ENCODE assay signal across 11 cellular contexts in the genomic region with DNA sequence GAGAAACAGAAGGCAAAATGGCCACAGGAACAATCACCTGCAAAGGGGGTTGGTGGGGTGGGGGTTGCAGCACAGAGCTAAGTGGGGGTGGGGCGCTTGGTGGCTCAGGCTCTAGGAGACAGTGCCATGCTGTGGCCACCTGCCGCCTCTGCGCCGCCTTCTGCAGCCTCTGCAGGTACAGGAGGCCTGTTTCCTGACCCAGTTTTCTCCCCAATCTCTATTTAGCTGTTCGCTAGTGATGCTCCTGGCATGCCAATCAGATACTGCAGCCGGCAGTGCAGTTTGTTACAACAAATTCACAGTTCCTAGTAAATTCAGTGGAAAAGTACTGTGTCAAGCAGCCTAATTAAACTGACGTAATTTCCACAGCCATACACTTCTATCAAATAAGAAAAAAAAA.
A peak's percentile ranks its signal among the peaks of the same experiment; 100 is the strongest.
DNase-seq lines count a peak whose midpoint lies in the region; TF ChIP-seq lines count a peak whose summit lies in the region.
"Had no signal": no experiment of that assay in that cellular context is flagged by ENCODE, and none has a peak within 500 bp of the region (broad histone marks: within the 10 kb centered on the region; RNA-seq: fewer than 3 reads in every experiment).

No MANE protein-coding gene starts in this region.

- 87 to 94% methylated on average over 4 to 7 of the region's 7 CpGs for WGBS in esophagus squamous epithelium, 2 donors

- no peaks in the 10 kb centered on the region for H3K27me3 ChIP-seq in SJCRH30
- no peaks in the 10 kb centered on the region for H3K27me3 ChIP-seq in esophagus squamous epithelium
- H3K27me3 ChIP-seq: MG63 had no signal

- H3K27ac ChIP-seq in SJCRH30 (no peak overlapping the region), esophagus squamous epithelium (no peak overlapping the region)

- no peaks in the 10 kb centered on the region for H3K36me3 ChIP-seq in SJCRH30
- no peaks in the 10 kb centered on the region for H3K36me3 ChIP-seq in esophagus squamous epithelium
- H3K36me3 ChIP-seq: MG63 had no signal

- intact Hi-C loops in esophagus squamous epithelium (cut with DNase I) = no loop called here

- no peak for TF ChIP-seq POLR2A in esophagus squamous epithelium (IDR thresholded peaks at IDR 0.05)

- DNase-seq in A172 (ENCODE audit: low spot score) (peak; percentile 10), GM12865 (ENCODE audit: low read depth) (peak; percentile 9), SJCRH30 (peak; percentile 23 to 35), hypothalamus (lab: John Stamatoyannopoulos, UW) (peak in 30 of 51 donors; percentile 3 to 65 (median 32)), NCI-H774 (lab: John Stamatoyannopoulos, UW) (no peak), esophagus squamous epithelium (lab: John Stamatoyannopoulos, UW) (no peak), GM03348 (ENCODE audit: low spot score) (no peak), germinal center (ENCODE audit: low spot score) (no peak)
- DNase-seq: EL; MG63; stimulated activated CD4-positive, alpha-beta T cell treated with anti-CD3 and anti-CD28 coated beads, Interleukin-1b, Interleukin-23, amount 100 ng/mL, for 48 hours had no signal

- H3K9me3 ChIP-seq in SJCRH30 (replicated peaks) = no peaks in the 10 kb centered on the region
- H3K9me3 ChIP-seq in esophagus squamous epithelium = no peaks in the 10 kb centered on the region
- H3K9me3 ChIP-seq: MG63 had no signal

- no peaks in the 10 kb centered on the region; the same call in 1 of the 2 replicates for H3K4me1 ChIP-seq in SJCRH30
- H3K4me1 ChIP-seq in esophagus squamous epithelium = no peaks in the 10 kb centered on the region

- TF ChIP-seq CTCF in GM12865 (IDR thresholded peaks at IDR 0.05; ENCODE audit: insufficient read depth, low read depth, low read length, missing control alignments) (peak; percentile 9), esophagus squamous epithelium (IDR thresholded peaks at IDR 0.05) (peak in 1 of 6 experiments; percentile 17)

- H3K4me3 ChIP-seq in GM12865 (ENCODE audit: low read depth, low read length) (no peak overlapping the region), SJCRH30 (no peak overlapping the region), esophagus squamous epithelium (no peak overlapping the region)
- H3K4me3 ChIP-seq: MG63 had no signal

Comparison
In these comparisons a context has a peak if more than half of its experiments do, and no peak if none do; other contexts are left out.
1. DNase-seq: peak in A172 (single experiment), GM12865 (single experiment), SJCRH30 (2 of 2) and hypothalamus (30 of 51); none in NCI-H774 (single experiment), esophagus squamous epithelium (single experiment), GM03348 (single experiment) and germinal center (single experiment).